ENCODE assay signal across 1 cellular context in the genomic region with DNA sequence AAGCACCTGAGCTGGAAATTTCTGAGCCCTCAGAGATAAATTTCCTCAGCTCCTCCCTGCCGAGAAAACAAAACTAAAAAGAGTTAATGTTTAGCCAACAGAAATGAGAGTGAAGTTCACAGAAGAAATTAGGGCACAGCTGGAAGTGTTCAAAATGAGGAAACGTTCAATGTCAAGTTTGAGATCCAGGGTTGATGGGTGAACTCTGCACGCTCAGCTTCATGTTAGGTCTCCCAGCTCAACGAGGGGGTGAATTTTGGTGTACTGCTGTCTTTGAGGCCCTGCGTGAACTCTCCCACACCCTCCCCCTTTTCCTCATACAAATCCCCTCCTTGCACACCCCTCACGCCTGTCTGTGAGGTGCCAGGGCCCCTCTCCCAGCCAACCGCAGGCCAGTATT.
TF ChIP-seq lines count a peak whose summit lies in the region.

No MANE protein-coding gene starts in this region.

TF ChIP-seq in HepG2, 621 proteins besides CTCF, POLR2A, EP300 and RAD21 (continued from another document and continues in another):
- TF ChIP-seq, protein P1, sequence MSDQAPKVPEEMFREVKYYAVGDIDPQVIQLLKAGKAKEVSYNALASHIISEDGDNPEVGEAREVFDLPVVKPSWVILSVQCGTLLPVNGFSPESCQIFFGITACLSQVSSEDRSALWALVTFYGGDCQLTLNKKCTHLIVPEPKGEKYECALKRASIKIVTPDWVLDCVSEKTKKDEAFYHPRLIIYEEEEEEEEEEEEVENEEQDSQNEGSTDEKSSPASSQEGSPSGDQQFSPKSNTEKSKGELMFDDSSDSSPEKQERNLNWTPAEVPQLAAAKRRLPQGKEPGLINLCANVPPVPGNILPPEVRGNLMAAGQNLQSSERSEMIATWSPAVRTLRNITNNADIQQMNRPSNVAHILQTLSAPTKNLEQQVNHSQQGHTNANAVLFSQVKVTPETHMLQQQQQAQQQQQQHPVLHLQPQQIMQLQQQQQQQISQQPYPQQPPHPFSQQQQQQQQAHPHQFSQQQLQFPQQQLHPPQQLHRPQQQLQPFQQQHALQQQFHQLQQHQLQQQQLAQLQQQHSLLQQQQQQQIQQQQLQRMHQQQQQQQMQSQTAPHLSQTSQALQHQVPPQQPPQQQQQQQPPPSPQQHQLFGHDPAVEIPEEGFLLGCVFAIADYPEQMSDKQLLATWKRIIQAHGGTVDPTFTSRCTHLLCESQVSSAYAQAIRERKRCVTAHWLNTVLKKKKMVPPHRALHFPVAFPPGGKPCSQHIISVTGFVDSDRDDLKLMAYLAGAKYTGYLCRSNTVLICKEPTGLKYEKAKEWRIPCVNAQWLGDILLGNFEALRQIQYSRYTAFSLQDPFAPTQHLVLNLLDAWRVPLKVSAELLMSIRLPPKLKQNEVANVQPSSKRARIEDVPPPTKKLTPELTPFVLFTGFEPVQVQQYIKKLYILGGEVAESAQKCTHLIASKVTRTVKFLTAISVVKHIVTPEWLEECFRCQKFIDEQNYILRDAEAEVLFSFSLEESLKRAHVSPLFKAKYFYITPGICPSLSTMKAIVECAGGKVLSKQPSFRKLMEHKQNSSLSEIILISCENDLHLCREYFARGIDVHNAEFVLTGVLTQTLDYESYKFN (CRISPR knock-in tag; conservative IDR thresholded peaks at IDR 0.05) = peak; percentile 71
- TF ChIP-seq SPEN (CRISPR knock-in tag; IDR thresholded peaks at IDR 0.05; ENCODE audit: low read depth) (peak; percentile 52; the same call in 1 of the 2 replicates), SOX5 (CRISPR knock-in tag; IDR thresholded peaks at IDR 0.05; ENCODE audit: borderline replicate concordance) (peak; percentile 42; the same call in 1 of the 2 replicates), XBP1 (CRISPR knock-in tag; IDR thresholded peaks at IDR 0.05) (no peak), HOXA3 (CRISPR knock-in tag; IDR thresholded peaks at IDR 0.05) (peak; percentile 45; the same call in 1 of the 2 replicates), RXRB (CRISPR knock-in tag; IDR thresholded peaks at IDR 0.05; ENCODE audit: borderline replicate concordance) (peak; percentile 94), FOXA3 (CRISPR knock-in tag; IDR thresholded peaks at IDR 0.05) (peak; percentile 43; the same call in 1 of the 2 replicates), FOXK1 (CRISPR knock-in tag; IDR thresholded peaks at IDR 0.05; ENCODE audit: borderline replicate concordance, low read depth) (peak; percentile 53; the same call in 1 of the 2 replicates), ZNF652 (CRISPR knock-in tag; IDR thresholded peaks at IDR 0.05; ENCODE audit: borderline replicate concordance, low read depth) (peak; percentile 40; the same call in 1 of the 2 replicates), SKI (IDR thresholded peaks at IDR 0.05; ENCODE audit: partially characterized antibody) (peak; percentile 96), ZSCAN9 (CRISPR knock-in tag; IDR thresholded peaks at IDR 0.05; ENCODE audit: borderline replicate concordance) (peak; percentile 33; the same call in 1 of the 2 replicates), HOXD1 (CRISPR knock-in tag; IDR thresholded peaks at IDR 0.05) (peak; percentile 63; the same call in 1 of the 2 replicates), TARDBP (CRISPR knock-in tag; IDR thresholded peaks at IDR 0.05) (no peak), MIXL1 (CRISPR knock-in tag; IDR thresholded peaks at IDR 0.05) (peak; percentile 71), ERF (CRISPR knock-in tag; IDR thresholded peaks at IDR 0.05) (peak; percentile 54), ZNF12 (CRISPR knock-in tag; IDR thresholded peaks at IDR 0.05) (peak; percentile 27; the same call in 1 of the 2 replicates), NCOR1 (IDR thresholded peaks at IDR 0.05; ENCODE audit: borderline replicate concordance, low read length) (peak; percentile 78; the same call in 1 of the 2 replicates), SOX6 (IDR thresholded peaks at IDR 0.05) (no peak), SOX6 (CRISPR knock-in tag; IDR thresholded peaks at IDR 0.05) (peak; percentile 71), LCORL (IDR thresholded peaks at IDR 0.05) (no peak), LCORL (CRISPR knock-in tag; IDR thresholded peaks at IDR 0.05) (peak; percentile 70), ZBTB42 (CRISPR knock-in tag; IDR thresholded peaks at IDR 0.05) (no peak), ZNF766 (CRISPR knock-in tag; IDR thresholded peaks at IDR 0.05; ENCODE audit: borderline replicate concordance) (0 out of 2 replicates have a peak, but pooled peaks have one; percentile 27), ISL2 (CRISPR knock-in tag; IDR thresholded peaks at IDR 0.05) (peak; percentile 66; the same call in 1 of the 2 replicates), RXRA (CRISPR knock-in tag; IDR thresholded peaks at IDR 0.05) (peak; percentile 78), ETV5 (CRISPR knock-in tag; IDR thresholded peaks at IDR 0.05; ENCODE audit: borderline replicate concordance) (peak; percentile 25; the same call in 1 of the 2 replicates), ZNF224 (CRISPR knock-in tag; IDR thresholded peaks at IDR 0.05) (no peak), ZNF605 (CRISPR knock-in tag; IDR thresholded peaks at IDR 0.05) (peak; percentile 53; the same call in 1 of the 2 replicates)
- TF ChIP-seq, protein P2, sequence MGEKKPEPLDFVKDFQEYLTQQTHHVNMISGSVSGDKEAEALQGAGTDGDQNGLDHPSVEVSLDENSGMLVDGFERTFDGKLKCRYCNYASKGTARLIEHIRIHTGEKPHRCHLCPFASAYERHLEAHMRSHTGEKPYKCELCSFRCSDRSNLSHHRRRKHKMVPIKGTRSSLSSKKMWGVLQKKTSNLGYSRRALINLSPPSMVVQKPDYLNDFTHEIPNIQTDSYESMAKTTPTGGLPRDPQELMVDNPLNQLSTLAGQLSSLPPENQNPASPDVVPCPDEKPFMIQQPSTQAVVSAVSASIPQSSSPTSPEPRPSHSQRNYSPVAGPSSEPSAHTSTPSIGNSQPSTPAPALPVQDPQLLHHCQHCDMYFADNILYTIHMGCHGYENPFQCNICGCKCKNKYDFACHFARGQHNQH (CRISPR knock-in tag; IDR thresholded peaks at IDR 0.05) = peak; percentile 39; the same call in 1 of the 2 replicates
- TF ChIP-seq, protein P3, sequence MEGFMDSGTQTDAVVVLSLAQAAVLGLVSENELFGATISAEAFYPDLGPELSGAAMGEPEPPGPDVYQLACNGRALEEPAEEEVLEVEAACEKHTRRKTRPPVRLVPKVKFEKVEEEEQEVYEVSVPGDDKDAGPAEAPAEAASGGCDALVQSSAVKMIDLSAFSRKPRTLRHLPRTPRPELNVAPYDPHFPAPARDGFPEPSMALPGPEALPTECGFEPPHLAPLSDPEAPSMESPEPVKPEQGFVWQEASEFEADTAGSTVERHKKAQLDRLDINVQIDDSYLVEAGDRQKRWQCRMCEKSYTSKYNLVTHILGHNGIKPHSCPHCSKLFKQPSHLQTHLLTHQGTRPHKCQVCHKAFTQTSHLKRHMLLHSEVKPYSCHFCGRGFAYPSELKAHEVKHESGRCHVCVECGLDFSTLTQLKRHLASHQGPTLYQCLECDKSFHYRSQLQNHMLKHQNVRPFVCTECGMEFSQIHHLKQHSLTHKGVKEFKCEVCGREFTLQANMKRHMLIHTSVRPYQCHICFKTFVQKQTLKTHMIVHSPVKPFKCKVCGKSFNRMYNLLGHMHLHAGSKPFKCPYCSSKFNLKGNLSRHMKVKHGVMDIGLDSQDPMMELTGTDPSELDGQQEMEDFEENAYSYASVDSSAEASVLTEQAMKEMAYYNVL (CRISPR knock-in tag; IDR thresholded peaks at IDR 0.05; ENCODE audit: borderline replicate concordance) = peak; percentile 24; the same call in 1 of the 2 replicates
- TF ChIP-seq, protein P4, sequence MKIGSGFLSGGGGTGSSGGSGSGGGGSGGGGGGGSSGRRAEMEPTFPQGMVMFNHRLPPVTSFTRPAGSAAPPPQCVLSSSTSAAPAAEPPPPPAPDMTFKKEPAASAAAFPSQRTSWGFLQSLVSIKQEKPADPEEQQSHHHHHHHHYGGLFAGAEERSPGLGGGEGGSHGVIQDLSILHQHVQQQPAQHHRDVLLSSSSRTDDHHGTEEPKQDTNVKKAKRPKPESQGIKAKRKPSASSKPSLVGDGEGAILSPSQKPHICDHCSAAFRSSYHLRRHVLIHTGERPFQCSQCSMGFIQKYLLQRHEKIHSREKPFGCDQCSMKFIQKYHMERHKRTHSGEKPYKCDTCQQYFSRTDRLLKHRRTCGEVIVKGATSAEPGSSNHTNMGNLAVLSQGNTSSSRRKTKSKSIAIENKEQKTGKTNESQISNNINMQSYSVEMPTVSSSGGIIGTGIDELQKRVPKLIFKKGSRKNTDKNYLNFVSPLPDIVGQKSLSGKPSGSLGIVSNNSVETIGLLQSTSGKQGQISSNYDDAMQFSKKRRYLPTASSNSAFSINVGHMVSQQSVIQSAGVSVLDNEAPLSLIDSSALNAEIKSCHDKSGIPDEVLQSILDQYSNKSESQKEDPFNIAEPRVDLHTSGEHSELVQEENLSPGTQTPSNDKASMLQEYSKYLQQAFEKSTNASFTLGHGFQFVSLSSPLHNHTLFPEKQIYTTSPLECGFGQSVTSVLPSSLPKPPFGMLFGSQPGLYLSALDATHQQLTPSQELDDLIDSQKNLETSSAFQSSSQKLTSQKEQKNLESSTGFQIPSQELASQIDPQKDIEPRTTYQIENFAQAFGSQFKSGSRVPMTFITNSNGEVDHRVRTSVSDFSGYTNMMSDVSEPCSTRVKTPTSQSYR (CRISPR knock-in tag; IDR thresholded peaks at IDR 0.05; ENCODE audit: borderline replicate concordance) = peak; percentile 25; the same call in 1 of the 2 replicates
- TF ChIP-seq, protein P5, sequence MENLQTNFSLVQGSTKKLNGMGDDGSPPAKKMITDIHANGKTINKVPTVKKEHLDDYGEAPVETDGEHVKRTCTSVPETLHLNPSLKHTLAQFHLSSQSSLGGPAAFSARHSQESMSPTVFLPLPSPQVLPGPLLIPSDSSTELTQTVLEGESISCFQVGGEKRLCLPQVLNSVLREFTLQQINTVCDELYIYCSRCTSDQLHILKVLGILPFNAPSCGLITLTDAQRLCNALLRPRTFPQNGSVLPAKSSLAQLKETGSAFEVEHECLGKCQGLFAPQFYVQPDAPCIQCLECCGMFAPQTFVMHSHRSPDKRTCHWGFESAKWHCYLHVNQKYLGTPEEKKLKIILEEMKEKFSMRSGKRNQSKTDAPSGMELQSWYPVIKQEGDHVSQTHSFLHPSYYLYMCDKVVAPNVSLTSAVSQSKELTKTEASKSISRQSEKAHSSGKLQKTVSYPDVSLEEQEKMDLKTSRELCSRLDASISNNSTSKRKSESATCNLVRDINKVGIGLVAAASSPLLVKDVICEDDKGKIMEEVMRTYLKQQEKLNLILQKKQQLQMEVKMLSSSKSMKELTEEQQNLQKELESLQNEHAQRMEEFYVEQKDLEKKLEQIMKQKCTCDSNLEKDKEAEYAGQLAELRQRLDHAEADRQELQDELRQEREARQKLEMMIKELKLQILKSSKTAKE (CRISPR knock-in tag; IDR thresholded peaks at IDR 0.05; ENCODE audit: borderline replicate concordance) = 0 out of 2 replicates have a peak, but pooled peaks have one; percentile 67
- TF ChIP-seq, protein P6, sequence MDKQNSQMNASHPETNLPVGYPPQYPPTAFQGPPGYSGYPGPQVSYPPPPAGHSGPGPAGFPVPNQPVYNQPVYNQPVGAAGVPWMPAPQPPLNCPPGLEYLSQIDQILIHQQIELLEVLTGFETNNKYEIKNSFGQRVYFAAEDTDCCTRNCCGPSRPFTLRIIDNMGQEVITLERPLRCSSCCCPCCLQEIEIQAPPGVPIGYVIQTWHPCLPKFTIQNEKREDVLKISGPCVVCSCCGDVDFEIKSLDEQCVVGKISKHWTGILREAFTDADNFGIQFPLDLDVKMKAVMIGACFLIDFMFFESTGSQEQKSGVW (CRISPR knock-in tag; IDR thresholded peaks at IDR 0.05; ENCODE audit: borderline replicate concordance) = no peak
- TF ChIP-seq, protein P7, sequence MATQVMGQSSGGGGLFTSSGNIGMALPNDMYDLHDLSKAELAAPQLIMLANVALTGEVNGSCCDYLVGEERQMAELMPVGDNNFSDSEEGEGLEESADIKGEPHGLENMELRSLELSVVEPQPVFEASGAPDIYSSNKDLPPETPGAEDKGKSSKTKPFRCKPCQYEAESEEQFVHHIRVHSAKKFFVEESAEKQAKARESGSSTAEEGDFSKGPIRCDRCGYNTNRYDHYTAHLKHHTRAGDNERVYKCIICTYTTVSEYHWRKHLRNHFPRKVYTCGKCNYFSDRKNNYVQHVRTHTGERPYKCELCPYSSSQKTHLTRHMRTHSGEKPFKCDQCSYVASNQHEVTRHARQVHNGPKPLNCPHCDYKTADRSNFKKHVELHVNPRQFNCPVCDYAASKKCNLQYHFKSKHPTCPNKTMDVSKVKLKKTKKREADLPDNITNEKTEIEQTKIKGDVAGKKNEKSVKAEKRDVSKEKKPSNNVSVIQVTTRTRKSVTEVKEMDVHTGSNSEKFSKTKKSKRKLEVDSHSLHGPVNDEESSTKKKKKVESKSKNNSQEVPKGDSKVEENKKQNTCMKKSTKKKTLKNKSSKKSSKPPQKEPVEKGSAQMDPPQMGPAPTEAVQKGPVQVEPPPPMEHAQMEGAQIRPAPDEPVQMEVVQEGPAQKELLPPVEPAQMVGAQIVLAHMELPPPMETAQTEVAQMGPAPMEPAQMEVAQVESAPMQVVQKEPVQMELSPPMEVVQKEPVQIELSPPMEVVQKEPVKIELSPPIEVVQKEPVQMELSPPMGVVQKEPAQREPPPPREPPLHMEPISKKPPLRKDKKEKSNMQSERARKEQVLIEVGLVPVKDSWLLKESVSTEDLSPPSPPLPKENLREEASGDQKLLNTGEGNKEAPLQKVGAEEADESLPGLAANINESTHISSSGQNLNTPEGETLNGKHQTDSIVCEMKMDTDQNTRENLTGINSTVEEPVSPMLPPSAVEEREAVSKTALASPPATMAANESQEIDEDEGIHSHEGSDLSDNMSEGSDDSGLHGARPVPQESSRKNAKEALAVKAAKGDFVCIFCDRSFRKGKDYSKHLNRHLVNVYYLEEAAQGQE (IDR thresholded peaks at IDR 0.05; ENCODE audit: borderline replicate concordance in 1 of 2, low read depth in 1 of 2, low read length in 2 of 2) = peak in 1 of 2 experiments; percentile 26; a peak in 1 of 4 replicates
- TF ChIP-seq, protein P8, sequence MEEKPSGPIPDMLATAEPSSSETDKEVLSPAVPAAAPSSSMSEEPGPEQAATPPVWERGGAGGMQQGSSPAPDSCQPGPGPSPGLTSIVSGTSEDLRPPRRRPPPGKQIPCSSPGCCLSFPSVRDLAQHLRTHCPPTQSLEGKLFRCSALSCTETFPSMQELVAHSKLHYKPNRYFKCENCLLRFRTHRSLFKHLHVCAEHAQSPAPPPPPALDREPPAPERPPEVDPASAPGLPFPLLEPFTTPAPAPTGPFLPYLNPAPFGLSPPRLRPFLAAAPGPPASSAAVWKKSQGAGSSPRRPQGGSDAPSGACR (CRISPR knock-in tag; IDR thresholded peaks at IDR 0.05) = peak; percentile 30; the same call in 1 of the 2 replicates
- TF ChIP-seq, protein P9, sequence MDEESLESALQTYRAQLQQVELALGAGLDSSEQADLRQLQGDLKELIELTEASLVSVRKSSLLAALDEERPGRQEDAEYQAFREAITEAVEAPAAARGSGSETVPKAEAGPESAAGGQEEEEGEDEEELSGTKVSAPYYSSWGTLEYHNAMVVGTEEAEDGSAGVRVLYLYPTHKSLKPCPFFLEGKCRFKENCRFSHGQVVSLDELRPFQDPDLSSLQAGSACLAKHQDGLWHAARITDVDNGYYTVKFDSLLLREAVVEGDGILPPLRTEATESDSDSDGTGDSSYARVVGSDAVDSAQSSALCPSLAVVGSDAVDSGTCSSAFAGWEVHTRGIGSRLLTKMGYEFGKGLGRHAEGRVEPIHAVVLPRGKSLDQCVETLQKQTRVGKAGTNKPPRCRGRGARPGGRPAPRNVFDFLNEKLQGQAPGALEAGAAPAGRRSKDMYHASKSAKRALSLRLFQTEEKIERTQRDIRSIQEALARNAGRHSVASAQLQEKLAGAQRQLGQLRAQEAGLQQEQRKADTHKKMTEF (CRISPR knock-in tag; IDR thresholded peaks at IDR 0.05) = peak; percentile 56; the same call in 1 of the 2 replicates
